8 cellular contexts compared by ENCODE assay signal in the genomic region with DNA sequence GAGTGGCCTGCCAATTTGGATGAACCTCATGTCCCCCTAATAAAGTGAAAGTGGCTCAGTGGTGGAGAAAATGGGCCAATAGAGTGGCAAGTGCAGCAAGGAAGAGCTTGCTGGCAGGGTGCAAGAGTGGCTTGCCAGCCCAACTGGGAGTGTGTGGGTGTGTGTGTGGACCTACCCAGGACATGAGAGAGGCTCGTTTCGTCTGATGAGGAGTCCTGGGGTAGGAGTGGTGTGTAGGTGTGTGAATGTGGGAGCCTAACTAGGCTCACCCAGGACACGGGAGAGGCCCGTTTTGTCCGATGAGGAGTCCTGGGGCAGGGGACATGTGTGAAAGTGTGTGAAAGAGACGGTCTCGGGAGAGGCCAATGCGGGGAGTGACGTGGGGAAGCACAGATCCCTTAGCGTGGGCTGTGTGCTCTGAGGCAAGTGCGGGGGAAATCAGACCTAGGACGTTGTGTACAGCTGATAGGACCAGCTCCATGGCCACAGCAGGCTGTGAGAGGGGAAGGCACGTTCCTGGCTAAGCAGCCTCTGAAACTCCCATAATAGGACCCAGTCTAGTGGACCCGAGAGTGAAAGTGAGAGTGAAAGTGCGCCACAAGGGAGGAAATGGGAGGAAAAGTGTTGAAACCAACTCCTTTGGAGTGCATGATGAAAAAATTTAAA. TPM values are rescaled to one million over a fixed set of nuclear protein-coding genes. Genes with fewer than 3 reads are reported as not detected.
DNase-seq lines count a peak whose midpoint lies in the region; ATAC-seq, FAIRE-seq and TF ChIP-seq lines count a peak whose summit lies in the region.

No MANE protein-coding gene starts in this region.

- DNase-seq in SIG-M5 treated with dmso at 0.1 percent for 504 hours (lab: John Stamatoyannopoulos, UW; ENCODE audit: unreplicated experiment) (peak; percentile 30), SIG-M5 (lab: John Stamatoyannopoulos, UW) (no peak), kidney (no peak), thoracic aorta (ENCODE audit: low spot score) (no peak), NCI-H2196 (lab: John Stamatoyannopoulos, UW; ENCODE audit: unreplicated experiment) (no peak)
- no peak for DNase-seq in stimulated activated CD8-positive, alpha-beta memory T cell treated with anti-CD3 and anti-CD28 coated beads, Interleukin-4, amount 100 ng/mL, for 48 hours
- no peak for DNase-seq in effector CD4-positive, alpha-beta T cell

- H3K4me1 Mint-ChIP-seq in activated naive CD8-positive, alpha-beta T cell (ENCODE audit: low read depth): peaks cover 20% of the 10 kb centered on the region

- FAIRE-seq in kidney (lab: Jason Lieb, UNC): no peak

- H3K27ac Mint-ChIP-seq in activated naive CD8-positive, alpha-beta T cell: peak overlapping the region; percentile 88

- no peaks in the 10 kb centered on the region for H3K27me3 Mint-ChIP-seq in activated naive CD8-positive, alpha-beta T cell

- H3K4me3 ChIP-seq in kidney (ENCODE audit: low read length in 2 of 2): peak overlapping the region; percentile 48 to 49
- peak overlapping the region; percentile 73 for H3K4me3 ChIP-seq in thoracic aorta

- no peak for ATAC-seq in thoracic aorta (ENCODE audit: insufficient number of reproducible peaks, low FRiP score, low read depth)

- intact Hi-C loops in kidney (cut with DNase I): no loop called here

- no peaks in the 10 kb centered on the region for H3K36me3 ChIP-seq in kidney (ENCODE audit: control insufficient read depth in 1 of 2, insufficient read depth in 2 of 2, low read length in 2 of 2)
- H3K36me3 ChIP-seq in thoracic aorta: no peaks in the 10 kb centered on the region

- H3K27me3 ChIP-seq in thoracic aorta (replicated peaks; ENCODE audit: insufficient read depth): no peaks in the 10 kb centered on the region

- H3K9me3 Mint-ChIP-seq in activated naive CD8-positive, alpha-beta T cell (ENCODE audit: low read depth): no peaks in the 10 kb centered on the region

- peak overlapping the region in 1 of 2 donors; percentile 28 for H3K9ac ChIP-seq in kidney (ENCODE audit: low read length in 2 of 2)

- H3K4me1 ChIP-seq in kidney (ENCODE audit: control insufficient read depth in 1 of 2, insufficient read depth in 1 of 2, low read depth in 1 of 2, low read length in 2 of 2): no peaks in the 10 kb centered on the region
- H3K4me1 ChIP-seq in thoracic aorta (ENCODE audit: control insufficient read depth in 1 of 2, low read depth in 2 of 2): peaks cover 0 to 7% of the 10 kb centered on the region in 2 donors

- no peak for TF ChIP-seq CTCF in kidney (IDR thresholded peaks at IDR 0.05; ENCODE audit: borderline replicate concordance, extremely low read depth, insufficient read depth)
- TF ChIP-seq CTCF in thoracic aorta (IDR thresholded peaks at IDR 0.05): no peak

- H3K27ac ChIP-seq in kidney (ENCODE audit: low read depth in 2 of 2, low read length in 2 of 2) (no peak overlapping the region), thoracic aorta (peak overlapping the region; percentile 61 to 77)

- H3K9me3 ChIP-seq in kidney (ENCODE audit: control insufficient read depth in 1 of 2, low read length in 2 of 2) (no peaks in the 10 kb centered on the region), thoracic aorta (no peaks in the 10 kb centered on the region)

- peak overlapping the region; percentile 79 for H3K4me3 Mint-ChIP-seq in activated naive CD8-positive, alpha-beta T cell

- no peaks in the 10 kb centered on the region for H3K36me3 Mint-ChIP-seq in activated naive CD8-positive, alpha-beta T cell

RNA-seq across cellular contexts. Expression of gene GAGE10, which starts 5.3 kb away (rescaled TPM):
- total RNA-seq in kidney (not detected), thoracic aorta (not detected)
- polyA plus RNA-seq in kidney (ENCODE audit: insufficient read depth, low read depth, low replicate concordance): not detected

RNA-seq across cellular contexts. Expression of gene GAGE12J, which starts 13.1 kb away (rescaled TPM):
- total RNA-seq in kidney: not detected
- polyA plus RNA-seq in kidney (ENCODE audit: insufficient read depth, low read depth, low replicate concordance): not detected
- not detected for total RNA-seq in thoracic aorta

RNA-seq across cellular contexts. Expression of gene GAGE13, which starts 22.6 kb away (rescaled TPM):
- total RNA-seq in kidney (not detected), thoracic aorta (not detected)
- not detected for polyA plus RNA-seq in kidney (ENCODE audit: insufficient read depth, low read depth, low replicate concordance)

RNA-seq across cellular contexts. Expression of gene PPP1R3F, which starts 39.1 kb away (rescaled TPM):
- total RNA-seq in kidney (4.5 TPM), thoracic aorta (10 to 100 TPM; 12.6 to 14.8 TPM)
- polyA plus RNA-seq in kidney (ENCODE audit: insufficient read depth, low read depth, low replicate concordance): 5.1 TPM

RNA-seq across cellular contexts. Expression of gene FOXP3, which starts 44.2 kb away (rescaled TPM):
- total RNA-seq in kidney (2.0 TPM), thoracic aorta (not detected)
- polyA plus RNA-seq in kidney (ENCODE audit: insufficient read depth, low read depth, low replicate concordance): 0.45 TPM

Comparison
In these comparisons a context has a peak if more than half of its experiments do, and no peak if none do; other contexts are left out.
1. H3K27ac ChIP-seq: peak in thoracic aorta (2 of 2); none in kidney (0 of 2).